In genomic region chr3:86653801-86654200, GRCh38 we compare ENCODE assay signal across 29 cellular contexts.
"Had no signal": no experiment of that assay in that cellular context is flagged by ENCODE, and none has a peak within 500 bp of the region (broad histone marks: within the 10 kb centered on the region; RNA-seq: fewer than 3 reads in every experiment).

No MANE protein-coding gene starts in this region.

- ATAC-seq: effector memory CD8-positive, alpha-beta T cell; heart right ventricle; pancreas; stimulated activated effector memory CD8-positive, alpha-beta T cell treated with anti-CD3 and anti-CD28 coated beads, Interleukin-12 subunit alpha, Interleukin-12 subunit beta, amount 100 ng/mL, for 72 hours had no signal

- H3K9me3 ChIP-seq: heart right ventricle, left ventricle myocardium inferior, pancreas, prostate gland, sigmoid colon, upper lobe of left lung, vagina had no signal

- H3K4me3 ChIP-seq: heart right ventricle, left ventricle myocardium inferior, lung, pancreas, prostate gland, sigmoid colon, upper lobe of left lung, vagina had no signal

- FAIRE-seq: astrocyte, pancreas, small intestine, TTC549 had no signal

- H3K27me3 ChIP-seq: brain microvascular endothelial cell, heart right ventricle, pancreas, sigmoid colon, upper lobe of left lung, vagina had no signal

- DNase-seq: activated CD4-positive, alpha-beta memory T cell treated with anti-CD3 and anti-CD28 coated beads, Interleukin-2, amount 10 ng/mL, durations not matched to agents 7 days and 5 days; activated CD4-positive, alpha-beta T cell treated with anti-CD3 and anti-CD28 coated beads, Interleukin-2, amount 10 ng/mL, durations not matched to agents 7 days and 5 days; activated CD4-positive, CD25-positive, alpha-beta regulatory T cell treated with anti-CD3 and anti-CD28 coated beads, Interleukin-2, amount 50 U/mL, for 72 hours; activated CD8-positive, alpha-beta memory T cell treated with anti-CD3 and anti-CD28 coated beads, Interleukin-2, amount 50 U/mL, for 48 hours; activated gamma-delta T cell; activated naive CD4-positive, alpha-beta T cell treated with anti-CD3 and anti-CD28 coated beads, Interleukin-2, amount 10 ng/mL, durations not matched to agents 7 days and 5 days; activated T-cell treated with anti-CD3 and anti-CD28 coated beads, Interleukin-2, amount 50 U/mL, for 24 hours; amniotic stem cell; brain microvascular endothelial cell; cortex of kidney; effector memory CD8-positive, alpha-beta T cell; erythroblast; foreskin fibroblast; heart right ventricle; left ventricle myocardium inferior; nucleus accumbens; pancreas; sigmoid colon; stimulated activated CD4-positive, alpha-beta T cell treated with anti-CD3 and anti-CD28 coated beads, Interleukin-4, amount 100 ng/mL, for 24 hours; T-helper 9 cell; upper lobe of left lung; WERI-Rb-1 had no signal

- H3K27ac ChIP-seq: brain microvascular endothelial cell, heart right ventricle, left ventricle myocardium inferior, pancreas, prostate gland, sigmoid colon, upper lobe of left lung, vagina, WERI-Rb-1 had no signal

- H3K4me1 ChIP-seq: heart right ventricle, left ventricle myocardium inferior, pancreas, prostate gland, sigmoid colon, upper lobe of left lung, vagina had no signal

- H3K36me3 ChIP-seq: brain microvascular endothelial cell, heart right ventricle, left ventricle myocardium inferior, pancreas, prostate gland, sigmoid colon, upper lobe of left lung, vagina, WERI-Rb-1 had no signal
